In the genomic region with DNA sequence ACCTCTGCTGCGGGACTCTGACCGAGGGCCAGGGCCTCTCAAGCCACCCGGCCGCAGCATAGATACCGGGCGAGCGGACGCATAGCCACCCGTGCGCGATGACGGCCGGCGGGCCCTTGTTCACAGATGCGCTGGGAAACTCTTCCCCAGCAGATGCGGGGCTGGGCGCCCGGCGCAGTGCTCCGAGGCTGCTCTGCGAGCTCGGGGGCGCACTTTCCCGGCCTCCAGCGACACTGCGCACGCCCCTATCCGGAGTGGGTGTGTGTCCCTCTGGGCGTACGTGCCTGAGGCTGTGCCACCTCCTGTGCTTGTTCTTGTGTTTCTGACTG, we compare ENCODE assay signal across 8 cellular contexts.
DNase-seq lines count a peak whose midpoint lies in the region; ATAC-seq and TF ChIP-seq lines count a peak whose summit lies in the region.

No MANE protein-coding gene starts in this region.

- peak overlapping the region; percentile 5 to 25 for H3K4me3 ChIP-seq in foreskin fibroblast (ENCODE audit: low read depth in 1 of 2, low read length in 2 of 2)
- H3K4me3 ChIP-seq in prostate gland: peak overlapping the region; percentile 9

- intact Hi-C loops in prostate gland (cut with DNase I): no loop called here

- no peak for TF ChIP-seq POLR2A in prostate gland (IDR thresholded peaks at IDR 0.05)

- TF ChIP-seq CTCF in foreskin fibroblast (IDR thresholded peaks at IDR 0.05; ENCODE audit: low read depth, low read length) (no peak), prostate gland (IDR thresholded peaks at IDR 0.05) (no peak)

- WGBS in prostate gland: under 1% methylated on average over 28 of the region's 30 CpGs

- no peaks in the 10 kb centered on the region for H3K9me3 ChIP-seq in prostate gland

- H3K27me3 Mint-ChIP-seq in stimulated activated naive CD8-positive, alpha-beta T cell treated with anti-CD3 and anti-CD28 coated beads, Interleukin-15, amount 100 ng/mL, for 72 hours: peaks cover 89% of the 10 kb centered on the region

- no peaks in the 10 kb centered on the region for H3K4me1 ChIP-seq in prostate gland (replicated peaks)

- H3K36me3 ChIP-seq in prostate gland: no peaks in the 10 kb centered on the region

- no peaks in the 10 kb centered on the region for H3K9me3 Mint-ChIP-seq in stimulated activated naive CD8-positive, alpha-beta T cell treated with anti-CD3 and anti-CD28 coated beads, Interleukin-15, amount 100 ng/mL, for 72 hours

- no peak overlapping the region for H3K27ac ChIP-seq in prostate gland

- peak; percentile 33 for ATAC-seq in stimulated activated naive CD8-positive, alpha-beta T cell treated with anti-CD3 and anti-CD28 coated beads, Interleukin-15, amount 100 ng/mL, for 72 hours
- ATAC-seq in stimulated activated naive CD8-positive, alpha-beta T cell treated with anti-CD3 and anti-CD28 coated beads, Interleukin-15, Interleukin-2, amounts not matched to agents 100 U/mL and 50 U/mL, for 24 hours: no peak

- no peak overlapping the region for H3K27ac Mint-ChIP-seq in stimulated activated naive CD8-positive, alpha-beta T cell treated with anti-CD3 and anti-CD28 coated beads, Interleukin-15, amount 100 ng/mL, for 72 hours

- no peak overlapping the region for H3K4me3 Mint-ChIP-seq in stimulated activated naive CD8-positive, alpha-beta T cell treated with anti-CD3 and anti-CD28 coated beads, Interleukin-15, amount 100 ng/mL, for 72 hours

- peaks cover 36% of the 10 kb centered on the region for H3K27me3 ChIP-seq in prostate gland (replicated peaks; ENCODE audit: insufficient read depth)

- no peak for DNase-seq in stimulated activated naive CD8-positive, alpha-beta T cell treated with anti-CD3 and anti-CD28 coated beads, Interleukin-15, amount 100 ng/mL, for 72 hours
- DNase-seq in stimulated activated naive CD8-positive, alpha-beta T cell treated with anti-CD3 and anti-CD28 coated beads, Interleukin-15, Interleukin-2, amounts not matched to agents 100 U/mL and 50 U/mL, for 24 hours: no peak
- peak; percentile 8 to 61 for DNase-seq in NCI-H1930 (lab: John Stamatoyannopoulos, UW)
- DNase-seq in foreskin fibroblast: peak; percentile 23 to 56
- DNase-seq in prostate gland (ENCODE audit: low spot score): no peak
- DNase-seq in NK-92 treated with Interleukin-12 subunit alpha and Interleukin-12 subunit beta, amount 100 ng/mL, for 24 hours (lab: John Stamatoyannopoulos, UW): no peak
- no peak for DNase-seq in GM19238 (ENCODE audit: insufficient read length, low spot score)
- DNase-seq in CD1c-positive myeloid dendritic cell (ENCODE audit: extremely low spot score): no peak

- peaks cover 18% of the 10 kb centered on the region for H3K4me1 Mint-ChIP-seq in stimulated activated naive CD8-positive, alpha-beta T cell treated with anti-CD3 and anti-CD28 coated beads, Interleukin-15, amount 100 ng/mL, for 72 hours

Comparison
In these comparisons a context has a peak if more than half of its experiments do, and no peak if none do; other contexts are left out.
1. DNase-seq: peak in NCI-H1930 (2 of 2) and foreskin fibroblast (2 of 2); none in stimulated activated naive CD8-positive, alpha-beta T cell treated with anti-CD3 and anti-CD28 coated beads, Interleukin-15, amount 100 ng/mL, for 72 hours (0 of 2), stimulated activated naive CD8-positive, alpha-beta T cell treated with anti-CD3 and anti-CD28 coated beads, Interleukin-15, Interleukin-2, amounts not matched to agents 100 U/mL and 50 U/mL, for 24 hours (single experiment), prostate gland (single experiment), NK-92 treated with Interleukin-12 subunit alpha and Interleukin-12 subunit beta, amount 100 ng/mL, for 24 hours (single experiment), GM19238 (single experiment) and CD1c-positive myeloid dendritic cell (single experiment).